Comparison of ENCODE assay signal across 8 cellular contexts in genomic region chr14:105313381-105314286, GRCh38. TPM values are rescaled to one million over a fixed set of nuclear protein-coding genes. Genes with fewer than 3 reads are reported as not detected.
DNase-seq lines count a peak whose midpoint lies in the region; ATAC-seq and TF ChIP-seq lines count a peak whose summit lies in the region.

No MANE protein-coding gene starts in this region.

- H3K79me2 ChIP-seq in OCI-LY1 (ENCODE audit: insufficient read depth, low read length): no peaks in the 10 kb centered on the region

- H2AFZ ChIP-seq in OCI-LY1 (ENCODE audit: low read length): no peak overlapping the region

- intact Hi-C loops in breast epithelium (cut with DNase I; ENCODE audit: low total_unique reads): loop anchor here (10.0 kb wide), 1 partner anchor 69 kb away; the partner anchor contains the start of gene BTBD6

- H3K9me3 ChIP-seq in OCI-LY1 (ENCODE audit: low read length): no peaks in the 10 kb centered on the region
- no peaks in the 10 kb centered on the region for H3K9me3 ChIP-seq in breast epithelium

- H3K4me3 ChIP-seq in OCI-LY1 (ENCODE audit: low read depth, low read length, poor library complexity, severe bottlenecking) (peak overlapping the region; percentile 56), breast epithelium (peak overlapping the region; percentile 67 to 99 (median 77))

- no peaks in the 10 kb centered on the region for H3F3A ChIP-seq in OCI-LY1 (ENCODE audit: insufficient read depth, low read length)

- H3K27me3 ChIP-seq in OCI-LY1 (ENCODE audit: insufficient read depth, low read length) (peaks cover 5% of the 10 kb centered on the region; the same call in 1 of the 2 replicates), breast epithelium (no peaks in the 10 kb centered on the region), layer of hippocampus (ENCODE audit: control insufficient read depth, insufficient read depth, low read length) (no peaks in the 10 kb centered on the region)

- no peaks in the 10 kb centered on the region for H4K20me1 ChIP-seq in OCI-LY1 (ENCODE audit: insufficient read depth, low read length)

- TF ChIP-seq POLR2A in breast epithelium (IDR thresholded peaks at IDR 0.05): no peak

- no peak overlapping the region for H3K27ac ChIP-seq in OCI-LY1 (ENCODE audit: low read depth, low read length, poor library complexity, severe bottlenecking)
- peak overlapping the region; percentile 93 to 98 for H3K27ac ChIP-seq in breast epithelium
- H3K27ac ChIP-seq in layer of hippocampus (ENCODE audit: low read depth, low read length): peak overlapping the region; percentile 96
- H3K27ac ChIP-seq in substantia nigra (ENCODE audit: low read depth, low read length, poor library complexity, severe bottlenecking): peak overlapping the region; percentile 100

- ATAC-seq in HG02610 (IDR thresholded peaks at IDR 0.05; ENCODE audit: unreplicated experiment): peak; percentile 3
- no peak for ATAC-seq in GM19467 (IDR thresholded peaks at IDR 0.05; ENCODE audit: unreplicated experiment)

- no peaks in the 10 kb centered on the region for H3K36me3 ChIP-seq in OCI-LY1 (ENCODE audit: insufficient read depth, low read length)
- no peaks in the 10 kb centered on the region for H3K36me3 ChIP-seq in breast epithelium

- H3K4me1 ChIP-seq in OCI-LY1 (ENCODE audit: insufficient read depth, low read length, severe bottlenecking) (peaks cover 19% of the 10 kb centered on the region), breast epithelium (peaks cover 10 to 21% of the 10 kb centered on the region in 2 donors)

- H3K9ac ChIP-seq in OCI-LY1 (ENCODE audit: low read length): peak overlapping the region; percentile 52

- DNase-seq in GM03348 (ENCODE audit: low spot score): peak; percentile 52
- no peak for DNase-seq in breast epithelium (ENCODE audit: low spot score in 2 of 2)
- peak in 11 of 49 donors; percentile 39 to 90 (median 58) for DNase-seq in substantia nigra (lab: John Stamatoyannopoulos, UW)
- no peak for DNase-seq in retina

- H3K4me2 ChIP-seq in OCI-LY1 (ENCODE audit: low read length): peak overlapping the region; percentile 51

- TF ChIP-seq CTCF in OCI-LY1 (IDR thresholded peaks at IDR 0.05; ENCODE audit: low read length) (no peak), breast epithelium (IDR thresholded peaks at IDR 0.05) (no peak)

- H3K9me2 ChIP-seq in OCI-LY1 (ENCODE audit: low read depth, low read length): no peaks in the 10 kb centered on the region

RNA-seq across cellular contexts. Expression of gene PACS2, which starts 0.9 kb away (rescaled TPM):
- total RNA-seq in breast epithelium: 10 to 100 TPM; 46.0 to 70.9 (median 67.8) TPM

RNA-seq across cellular contexts. Expression of gene BRF1, which starts 12.8 kb away (rescaled TPM):
- 10 to 100 TPM; 30.2 to 45.6 (median 38.6) TPM for total RNA-seq in breast epithelium
